1 cellular context compared by ENCODE assay signal in genomic region chr6:151075943-151076555, GRCh38.
TF ChIP-seq lines count a peak whose summit lies in the region.

No MANE protein-coding gene starts in this region.

TF ChIP-seq in H1, 55 proteins besides CTCF, POLR2A, EP300 and RAD21 (continued from another document):
- no peak for TF ChIP-seq JUN (IDR thresholded peaks at IDR 0.05; ENCODE audit: low read depth, low read length)
- no peak for TF ChIP-seq FOSL1 (IDR thresholded peaks at IDR 0.05; ENCODE audit: insufficient read depth, low read depth, low read length)
- TF ChIP-seq TEAD4 (IDR thresholded peaks at IDR 0.05; ENCODE audit: low read depth, low read length): no peak
TF ChIP-seq in H1: peak in this region for 0.
